In the genomic region with DNA sequence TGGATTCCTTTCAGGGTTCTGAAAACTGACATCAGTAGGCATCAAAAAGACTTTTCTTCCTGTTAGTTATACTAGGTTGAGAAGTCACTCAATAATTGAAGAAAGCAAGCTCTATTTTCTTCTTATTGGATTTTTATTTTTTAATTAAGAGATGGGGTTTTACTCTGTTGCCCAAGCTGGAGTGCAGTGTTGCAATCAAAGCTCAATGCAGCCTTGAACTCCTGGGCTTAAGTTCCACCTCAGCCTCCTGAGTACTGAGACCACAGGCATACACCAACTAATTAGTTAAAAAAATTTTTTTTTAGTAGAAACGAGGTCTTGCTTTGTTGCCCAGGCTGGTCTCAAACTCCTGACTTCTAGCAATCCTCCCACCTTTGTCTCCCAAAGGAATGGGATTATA, we compare ENCODE assay signal across 29 cellular contexts. TPM values are rescaled to one million over a fixed set of nuclear protein-coding genes. Genes with fewer than 3 reads are reported as not detected.
DNase-seq lines count a peak whose midpoint lies in the region; ATAC-seq, FAIRE-seq and TF ChIP-seq lines count a peak whose summit lies in the region.
"Had no signal": no experiment of that assay in that cellular context is flagged by ENCODE, and none has a peak within 500 bp of the region (broad histone marks: within the 10 kb centered on the region; RNA-seq: fewer than 3 reads in every experiment).

No MANE protein-coding gene starts in this region.

- TF ChIP-seq CTCF in HepG2 (CRISPR knock-in tag; IDR thresholded peaks at IDR 0.05) = no peak
- no peak for TF ChIP-seq CTCF in right lobe of liver (IDR thresholded peaks at IDR 0.05)
- TF ChIP-seq CTCF in fibroblast of pulmonary artery (IDR thresholded peaks at IDR 0.05; ENCODE audit: low read length, missing control alignments) = no peak
- TF ChIP-seq CTCF in upper lobe of left lung (IDR thresholded peaks at IDR 0.05) = no peak

- TF ChIP-seq RAD21 in HepG2 (CRISPR knock-in tag; IDR thresholded peaks at IDR 0.05) = no peak

- H3K27me3 Mint-ChIP-seq in T-cell = no peaks in the 10 kb centered on the region

- H3K4me2 ChIP-seq in HepG2 (ENCODE audit: low read depth, low read length) = peak overlapping the region; percentile 18; the same call in 1 of the 2 replicates
- H3K4me2 ChIP-seq: PC-9 had no signal

- intact Hi-C loops in HepG2 (cut with micrococcal nuclease; ENCODE audit: unreplicated experiment) = no loop called here
- intact Hi-C loops in right lobe of liver (cut with DNase I) = no loop called here

- H3K36me3 ChIP-seq in HepG2 (replicated peaks in 1 of 2; ENCODE audit: control insufficient read depth in 1 of 2, insufficient read depth in 2 of 2, low read length in 2 of 2) = no peaks in the 10 kb centered on the region
- H3K36me3 ChIP-seq in right lobe of liver = no peaks in the 10 kb centered on the region
- H3K36me3 ChIP-seq in upper lobe of left lung = no peaks in the 10 kb centered on the region
- no peaks in the 10 kb centered on the region for H3K36me3 ChIP-seq in HAP-1 (replicated peaks)
- H3K36me3 ChIP-seq: suprapubic skin, upper lobe of right lung had no signal

- no TSS peak for BruUV-seq in HepG2 (replicated peaks; lab: Mats Ljungman, UMichigan)

- H3K4me1 ChIP-seq in HepG2 (ENCODE audit: insufficient read depth, low read length) (peaks cover 71% of the 10 kb centered on the region), right lobe of liver (peaks cover 0 to 42% (median 7%) of the 10 kb centered on the region in 4 donors), upper lobe of left lung (peaks cover 59 to 68% (median 65%) of the 10 kb centered on the region in 4 donors), HAP-1 (peaks cover 8% of the 10 kb centered on the region)

- H3K4me3 ChIP-seq in HepG2 (replicated peaks in 1 of 3; ENCODE audit: insufficient read depth in 1 of 3, low read depth in 2 of 3, low read length in 3 of 3) (no peak overlapping the region), right lobe of liver (no peak overlapping the region), fibroblast of pulmonary artery (replicated peaks; ENCODE audit: low read depth, low read length) (no peak overlapping the region), upper lobe of left lung (no peak overlapping the region), HAP-1 (no peak overlapping the region)
- H3K4me3 ChIP-seq: lung, mucosa of descending colon, PC-9, SK-N-MC, skin epidermis, suprapubic skin, upper lobe of right lung had no signal

- no peaks in the 10 kb centered on the region for H3K27me3 ChIP-seq in HepG2 (ENCODE audit: control insufficient read depth in 1 of 2, insufficient read depth in 2 of 2, low read length in 2 of 2)
- H3K27me3 ChIP-seq in right lobe of liver = no peaks in the 10 kb centered on the region
- no peaks in the 10 kb centered on the region for H3K27me3 ChIP-seq in upper lobe of left lung
- H3K27me3 ChIP-seq in HAP-1 (ENCODE audit: low read depth) = no peaks in the 10 kb centered on the region
- H3K27me3 ChIP-seq: suprapubic skin, upper lobe of right lung had no signal

- POLR2A ChIA-PET in HepG2 (lab: Yijun Ruan, JAX) (no interaction called here), T-cell (lab: Charles Lee) (interaction anchor here in 1 of 2 donors (0.6 kb wide), 1 partner anchor 1168 kb away, joined by 7 read pairs; no protein-coding TSS in a partner anchor)

- peaks cover 38% of the 10 kb centered on the region for H3K79me2 ChIP-seq in HepG2 (ENCODE audit: insufficient read depth, low read length)

- in situ Hi-C loops in HepG2 (cut with HindIII; ENCODE audit: extremely low pct_ligation_motif_present, low pct_unique_long_range_greater_than_20kb) = no loop called here
- in situ Hi-C loops in HAP-1 (cut with MboI; ENCODE audit: low sequenced_read_pairs) = no loop called here

- ATAC-seq in HepG2 (no peak), right lobe of liver (no peak), T-cell (replicated peaks in 1 of 4) (no peak), upper lobe of left lung (ENCODE audit: low FRiP score in 2 of 2) (no peak)
- ATAC-seq: mucosa of descending colon had no signal

- no peak overlapping the region for H3K27ac ChIP-seq in HepG2 (ENCODE audit: extremely low read length, insufficient read depth, low read length)
- H3K27ac ChIP-seq in right lobe of liver = no peak overlapping the region
- peak overlapping the region in 3 of 4 donors; percentile 9 to 75 (median 10) for H3K27ac ChIP-seq in upper lobe of left lung
- H3K27ac ChIP-seq: PC-9, SK-N-MC, suprapubic skin, upper lobe of right lung had no signal

- no peak for FAIRE-seq in HepG2 (lab: Jason Lieb, UNC)
- FAIRE-seq: frontal cortex had no signal

- no peak for TF ChIP-seq POLR2A in HepG2 (IDR thresholded peaks at IDR 0.05; ENCODE audit: insufficient read depth in 1 of 2, low read depth in 2 of 2, low read length in 2 of 2)
- TF ChIP-seq POLR2A in right lobe of liver (IDR thresholded peaks at IDR 0.05) = no peak
- TF ChIP-seq POLR2A in upper lobe of left lung (IDR thresholded peaks at IDR 0.05) = no peak

- no peaks in the 10 kb centered on the region for H3K9me3 ChIP-seq in HepG2 (ENCODE audit: low read length)
- no peaks in the 10 kb centered on the region for H3K9me3 ChIP-seq in right lobe of liver
- H3K9me3 ChIP-seq in upper lobe of left lung = no peaks in the 10 kb centered on the region
- H3K9me3 ChIP-seq in HAP-1 = no peaks in the 10 kb centered on the region
- H3K9me3 ChIP-seq: Caco-2, mucosa of descending colon, suprapubic skin, upper lobe of right lung had no signal

- no peak; a peak in 1 of 4 replicates for TF ChIP-seq EP300 in HepG2 (IDR thresholded peaks at IDR 0.05; ENCODE audit: low read depth in 2 of 2, low read length in 2 of 2)
- TF ChIP-seq EP300 in HepG2 (CRISPR knock-in tag; IDR thresholded peaks at IDR 0.05; ENCODE audit: borderline replicate concordance) = no peak
- TF ChIP-seq EP300 in upper lobe of left lung (IDR thresholded peaks at IDR 0.05) = no peak

- peak overlapping the region in 1 of 3 donors; percentile 40 for H3K4me3 Mint-ChIP-seq in T-cell

- peaks cover 94 to 96% (median 95%) of the 10 kb centered on the region in 3 donors for H3K4me1 Mint-ChIP-seq in T-cell

- H4K20me1 ChIP-seq in HepG2 (ENCODE audit: insufficient read depth, low read length) = 0 out of 2 replicates have a peak, but pooled peaks cover 3% of the 10 kb centered on the region

- WGBS in HepG2 (ENCODE audit: low lambda C conversion rate) = 6% methylated on average over 1 of the region's 1 CpG
- WGBS in right lobe of liver (ENCODE audit: insufficient coverage, low coverage, low lambda C conversion rate, missing lambda C conversion rate) = 0% methylated on average over 1 of the region's 1 CpG
- WGBS in upper lobe of left lung, 2 donors = 62 to 70% methylated on average over 1 of the region's 1 CpG

- H3K9me3 Mint-ChIP-seq in T-cell = no peaks in the 10 kb centered on the region

- no peak overlapping the region for H2AFZ ChIP-seq in HepG2 (ENCODE audit: low read length)
- H2AFZ ChIP-seq: PC-9 had no signal

- H3K9ac ChIP-seq in HepG2 (ENCODE audit: insufficient read depth, low read depth, low read length) = no peak overlapping the region

- DNase-seq in HepG2 (ENCODE audit: low spot score) (peak; percentile 18), right lobe of liver (no peak), T-cell (no peak), fibroblast of pulmonary artery (ENCODE audit: low read depth) (peak; percentile 10), upper lobe of left lung (no peak), NCI-H2081 treated with DMSO at 0.1 percent for 48 hours (lab: John Stamatoyannopoulos, UW) (no peak), HAP-1 (ENCODE audit: low spot score in 2 of 2) (no peak)
- DNase-seq in stimulated activated CD4-positive, alpha-beta T cell treated with anti-CD3 and anti-CD28 coated beads, Interleukin-12 subunit alpha, Interleukin-12 subunit beta, amount 100 ng/mL, for 4 hours = no peak
- DNase-seq: activated CD4-positive, alpha-beta T cell treated with anti-CD3 and anti-CD28 coated beads for 1 hour; activated gamma-delta T cell; activated T-cell treated with anti-CD3 and anti-CD28 coated beads for 4 hours; Caco-2; central memory CD4-positive, alpha-beta T cell; DMS79; GDM1; IMR-90; mucosa of descending colon; NCI-H1417 treated with DMSO at 0.1 percent for 48 hours; NCI-H2029 treated with DMSO at 0.1 percent for 48 hours; NCI-H524 treated with DMSO at 0.1 percent for 48 hours; NK-92 treated with Interleukin-12 subunit alpha and Interleukin-12 subunit beta, amount 100 ng/mL, for 24 hours; PC-9; stimulated activated naive CD4-positive, alpha-beta T cell treated with Interleukin-2 at 50 U/mL for 16 hours; upper lobe of right lung had no signal

- no peaks in the 10 kb centered on the region for H3K36me3 Mint-ChIP-seq in T-cell

- CTCF ChIA-PET in HepG2 (lab: Yijun Ruan, JAX; ENCODE audit: low intra/inter-chr PET ratio, low total read pairs) = no interaction called here
- CTCF ChIA-PET in T-cell (lab: Charles Lee) = no interaction called here

- H3K27ac Mint-ChIP-seq in T-cell = peak overlapping the region; percentile 92 to 97

TF ChIP-seq in HepG2, 621 proteins besides CTCF, POLR2A, EP300 and RAD21 (continues in another document):
- TF ChIP-seq CEBPB (IDR thresholded peaks at IDR 0.05; ENCODE audit: borderline replicate concordance, low read depth, low read length) = peak; percentile 76

RNA-seq across cellular contexts. Expression of a gene that starts 28.0 kb away (rescaled TPM):
- total RNA-seq in HepG2 (2016; rRNA removed; fragmentation: Illumina TruSeq; extraction: Trizol) (22.6 and 25.7 TPM in 2 replicates), right lobe of liver (10 to 100 TPM in 5 of 6 experiments, 1 to 10 TPM in 1; 8.1 to 27.6 (median 12.0) TPM), T-cell (100 to 1,000 TPM; 129 to 238 (median 160) TPM), upper lobe of left lung (10 to 100 TPM; 20.5 to 70.2 (median 34.4) TPM)
- total RNA-seq in HepG2 (2016; cell fraction: cytosol; rRNA removed; fragmentation: Illumina TruSeq; extraction: Trizol; ENCODE audit: low read depth) = 6.1 and 10.2 TPM in 2 replicates
- 20.3 and 22.2 TPM in 2 replicates for total RNA-seq in HepG2 (2016; cell fraction: insoluble cytoplasmic fraction; rRNA removed; fragmentation: Illumina TruSeq; extraction: Trizol)
- 24.0 and 27.4 TPM in 2 replicates for total RNA-seq in HepG2 (2016; cell fraction: membrane; rRNA removed; fragmentation: Illumina TruSeq; extraction: Trizol)
- 11.6 and 11.8 TPM in 2 replicates for total RNA-seq in HepG2 (2016; cell fraction: nucleus; rRNA removed; fragmentation: Illumina TruSeq; extraction: Trizol)
- 7.1 and 9.1 TPM in 2 replicates for polyA plus RNA-seq in HepG2 (2011; rRNA removed)
- polyA plus RNA-seq in HepG2 (2011; cell fraction: cytosol; rRNA removed) = 5.3 and 6.6 TPM in 2 replicates
- 2.9 and 4.2 TPM in 2 replicates for polyA plus RNA-seq in HepG2 (2011; cell fraction: nucleus; rRNA removed)
- polyA plus RNA-seq in HepG2 (2012) = 5.0 and 6.5 TPM in 2 replicates
- polyA plus RNA-seq in HepG2 (2016; cell fraction: cytosol; fragmentation: Illumina TruSeq; extraction: Trizol; ENCODE audit: low read depth) = 5.4 and 7.9 TPM in 2 replicates
- polyA plus RNA-seq in HepG2 (2016; cell fraction: insoluble cytoplasmic fraction; fragmentation: Illumina TruSeq; extraction: Trizol; ENCODE audit: low read depth) = 25.0 and 34.3 TPM in 2 replicates
- 18.1 and 20.5 TPM in 2 replicates for polyA plus RNA-seq in HepG2 (2016; cell fraction: membrane; fragmentation: Illumina TruSeq; extraction: Trizol; ENCODE audit: low read depth)
- 13.7 and 14.2 TPM in 2 replicates for polyA plus RNA-seq in HepG2 (2016; cell fraction: nucleus; fragmentation: Illumina TruSeq; extraction: Trizol; ENCODE audit: insufficient read depth, low read depth)
- polyA minus RNA-seq in HepG2 (2011; rRNA and poly(A)+ RNA removed; ENCODE audit: low replicate concordance) = 6.7 and 9.6 TPM in 2 replicates
- polyA minus RNA-seq in HepG2 (2011; cell fraction: cytosol; rRNA and poly(A)+ RNA removed) = 11.4 and 13.8 TPM in 2 replicates
- polyA minus RNA-seq in HepG2 (2011; cell fraction: nucleus; rRNA and poly(A)+ RNA removed) = 19.6 and 21.5 TPM in 2 replicates

Comparison
In these comparisons a context has a peak if more than half of its experiments do, and no peak if none do; other contexts are left out.
1. DNase-seq: peak in HepG2 (single experiment) and fibroblast of pulmonary artery (single experiment); none in right lobe of liver (0 of 3), T-cell (0 of 34), upper lobe of left lung (0 of 2), NCI-H2081 treated with DMSO at 0.1 percent for 48 hours (single experiment), stimulated activated CD4-positive, alpha-beta T cell treated with anti-CD3 and anti-CD28 coated beads, Interleukin-12 subunit alpha, Interleukin-12 subunit beta, amount 100 ng/mL, for 4 hours (single experiment) and HAP-1 (0 of 2).
2. H3K27ac ChIP-seq: peak in upper lobe of left lung (3 of 4); none in HepG2 (single experiment) and right lobe of liver (0 of 3).